Comparison of ENCODE assay signal across 8 cellular contexts in the genomic region with DNA sequence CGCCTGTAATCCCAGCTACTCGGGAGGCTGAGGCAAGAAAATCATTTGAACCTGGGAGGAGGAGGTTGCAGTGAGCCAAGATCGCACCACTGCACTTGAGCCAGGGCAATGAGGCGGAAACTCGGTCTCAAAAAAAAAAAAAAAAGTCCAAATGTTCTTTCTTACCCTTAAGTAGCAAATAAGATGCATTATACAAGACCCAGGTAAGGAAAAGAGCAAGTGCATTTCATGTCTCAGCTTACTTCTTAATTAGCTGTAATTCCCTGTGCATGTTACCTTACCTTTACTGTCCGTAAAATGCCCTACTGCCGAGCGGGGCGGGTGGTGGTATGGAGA. TPM values are rescaled to one million over a fixed set of nuclear protein-coding genes. Genes with fewer than 3 reads are reported as not detected.
DNase-seq lines count a peak whose midpoint lies in the region; ATAC-seq, FAIRE-seq and TF ChIP-seq lines count a peak whose summit lies in the region.

No MANE protein-coding gene starts in this region.

- H3K4me3 ChIP-seq in astrocyte (ENCODE audit: insufficient read depth, low read depth, low read length) (peak overlapping the region; percentile 75), lower leg skin (ENCODE audit: low read depth, poor library complexity, severe bottlenecking) (peak overlapping the region; percentile 41), testis (peak overlapping the region; percentile 68 to 81)

- no peaks in the 10 kb centered on the region for H3K4me1 Mint-ChIP-seq in astrocyte (ENCODE audit: low read depth, unreplicated experiment)

- no peaks in the 10 kb centered on the region for H3K79me2 ChIP-seq in astrocyte (ENCODE audit: insufficient read depth, low read length)

- H3K4me3 Mint-ChIP-seq in astrocyte (ENCODE audit: unreplicated experiment) = peak overlapping the region; percentile 96

- TF ChIP-seq POLR2A in lower leg skin (IDR thresholded peaks at IDR 0.05) (no peak), testis (IDR thresholded peaks at IDR 0.05) (no peak)

- no peaks in the 10 kb centered on the region for H3K27me3 Mint-ChIP-seq in astrocyte (ENCODE audit: low read depth, unreplicated experiment)

- H3K9me3 ChIP-seq in astrocyte (ENCODE audit: insufficient read depth, low read depth, low read length) (no peaks in the 10 kb centered on the region), testis (no peaks in the 10 kb centered on the region)

- H2AFZ ChIP-seq in astrocyte (ENCODE audit: low read depth, low read length) = peak overlapping the region; percentile 99

- no peaks in the 10 kb centered on the region for H3K36me3 ChIP-seq in astrocyte (ENCODE audit: insufficient read depth, low read length)
- H3K36me3 ChIP-seq in testis (ENCODE audit: low read depth, missing control alignments) = no peaks in the 10 kb centered on the region

- no peak for FAIRE-seq in astrocyte (lab: Jason Lieb, UNC)

- H3K36me3 Mint-ChIP-seq in astrocyte (ENCODE audit: low read depth, unreplicated experiment) = no peaks in the 10 kb centered on the region

- no peak for ATAC-seq in HG02840 (IDR thresholded peaks at IDR 0.05; ENCODE audit: low FRiP score, unreplicated experiment)

- H3K9ac ChIP-seq in astrocyte (ENCODE audit: low read length) = no peak overlapping the region

- no peaks in the 10 kb centered on the region for H4K20me1 ChIP-seq in astrocyte (ENCODE audit: insufficient read depth, low read length)

- 21 to 31% methylated on average over 9 of the region's 9 CpGs for WGBS in lower leg skin, 2 donors
- WGBS in testis, 2 donors = 23 to 29% methylated on average over 9 of the region's 9 CpGs

- TF ChIP-seq CTCF in astrocyte (IDR thresholded peaks at IDR 0.05; ENCODE audit: insufficient read depth, low read depth, low read length) (no peak), lower leg skin (IDR thresholded peaks at IDR 0.05) (no peak), testis (IDR thresholded peaks at IDR 0.05) (no peak), GM20000 (IDR thresholded peaks at IDR 0.05; ENCODE audit: extremely low read depth, missing control alignments) (no peak)

- H3K27ac Mint-ChIP-seq in astrocyte (ENCODE audit: unreplicated experiment) = no peak overlapping the region

- no peak overlapping the region for H3K27ac ChIP-seq in astrocyte (ENCODE audit: low read depth, low read length)
- H3K27ac ChIP-seq in testis = no peak overlapping the region

- intact Hi-C loops in lower leg skin (cut with DNase I; ENCODE audit: low total_unique reads) (no loop called here), testis (cut with DNase I; ENCODE audit: low total_unique reads) (no loop called here)

- H3K27me3 ChIP-seq in astrocyte (ENCODE audit: insufficient read depth, low read length) = no peaks in the 10 kb centered on the region
- no peaks in the 10 kb centered on the region for H3K27me3 ChIP-seq in testis

- DNase-seq in activated T-cell treated with anti-CD3 and anti-CD28 coated beads, Interleukin-2, amount 50 U/mL, for 1 hour = peak; percentile 20
- DNase-seq in activated T-cell treated with anti-CD3 and anti-CD28 coated beads, Interleukin-2, amount 50 U/mL, for 48 hours = no peak
- DNase-seq in astrocyte (ENCODE audit: low read depth) = no peak
- no peak for DNase-seq in lower leg skin (ENCODE audit: low spot score in 2 of 2)
- DNase-seq in testis = no peak
- DNase-seq in D341Med (ENCODE audit: low spot score) = no peak
- no peak for DNase-seq in GM20000 (ENCODE audit: low spot score)

- H3K4me1 ChIP-seq in astrocyte (ENCODE audit: insufficient read depth, low read length) (no peaks in the 10 kb centered on the region), testis (peaks cover 7% of the 10 kb centered on the region)

- peaks cover 2% of the 10 kb centered on the region for H3K9me3 Mint-ChIP-seq in astrocyte (ENCODE audit: unreplicated experiment)

- H3K4me2 ChIP-seq in astrocyte (ENCODE audit: low read length) = peak overlapping the region; percentile 95

RNA-seq across cellular contexts. Expression of gene ZNF681, which starts 3.8 kb away (rescaled TPM):
- total RNA-seq in astrocyte = 1.3 and 3.1 TPM in 2 replicates
- 1 to 10 TPM; 1.5 to 3.3 (median 2.7) TPM for total RNA-seq in lower leg skin
- total RNA-seq in testis = 1 to 10 TPM; 4.5 TPM
- 1.1 TPM for polyA plus RNA-seq in testis (ENCODE audit: insufficient read depth, low read depth, low replicate concordance)
